Comparison of ENCODE assay signal across 25 cellular contexts in the genomic region with DNA sequence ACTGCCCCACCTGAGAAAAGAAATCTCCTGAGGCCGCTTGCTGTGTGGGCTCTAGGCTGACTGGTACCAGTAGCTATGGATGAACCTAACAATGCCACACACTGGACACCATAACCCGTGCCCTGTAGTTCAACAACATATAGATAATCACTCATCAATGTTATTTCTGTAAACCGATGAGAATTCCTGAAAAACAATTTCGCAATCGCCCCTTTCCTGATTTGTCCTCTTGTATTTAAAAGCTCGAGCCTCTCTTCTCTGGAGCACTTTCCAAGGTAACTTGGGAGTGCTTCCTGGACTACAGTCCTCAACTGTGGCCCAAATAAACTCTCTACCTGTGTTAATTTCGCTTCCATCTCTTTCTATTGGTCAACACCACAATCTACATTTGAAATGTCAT.
"Had no signal": no experiment of that assay in that cellular context is flagged by ENCODE, and none has a peak within 500 bp of the region (broad histone marks: within the 10 kb centered on the region; RNA-seq: fewer than 3 reads in every experiment).

No MANE protein-coding gene starts in this region.

- H3K9me3 ChIP-seq: lower lobe of right lung, thoracic aorta had no signal

- H3K4me3 ChIP-seq: breast epithelium, heart left ventricle, lower lobe of right lung, skin epidermis, thoracic aorta, upper lobe of left lung had no signal

- ATAC-seq: activated CD4-positive, CD25-positive, alpha-beta regulatory T cell treated with anti-CD3 and anti-CD28 coated beads, Interleukin-2, amount 50 U/mL, for 24 hours; activated naive CD8-positive, alpha-beta T cell treated with anti-CD3 and anti-CD28 coated beads, Interleukin-2, amount 50 U/mL, for 24 hours; esophagus mucosa; foreskin keratinocyte; heart left ventricle; lower lobe of right lung; sciatic nerve; stimulated activated naive CD8-positive, alpha-beta T cell treated with anti-CD3 and anti-CD28 coated beads, Interleukin-15, Interleukin-2, amounts not matched to agents 100 U/mL and 50 U/mL, for 24 hours had no signal

- H3K36me3 ChIP-seq: breast epithelium, heart left ventricle, lower lobe of right lung, thoracic aorta, upper lobe of left lung, WERI-Rb-1 had no signal

- H3K27ac ChIP-seq: breast epithelium, foreskin keratinocyte, heart left ventricle, lower lobe of right lung, skin epidermis, thoracic aorta, upper lobe of left lung, WERI-Rb-1 had no signal

- H3K27me3 ChIP-seq: breast epithelium, foreskin keratinocyte, heart left ventricle, upper lobe of left lung had no signal

- H3K4me1 ChIP-seq: breast epithelium had no signal

- DNase-seq: activated CD4-positive, alpha-beta memory T cell treated with anti-CD3 and anti-CD28 coated beads, Interleukin-2, amount 10 ng/mL, durations not matched to agents 7 days and 5 days; activated CD4-positive, alpha-beta T cell treated with anti-CD3 and anti-CD28 coated beads, Interleukin-2, amount 10 ng/mL, durations not matched to agents 24 days and 14 days; activated CD8-positive, alpha-beta memory T cell treated with anti-CD3 and anti-CD28 coated beads, Interleukin-2, amount 50 U/mL, for 48 hours; activated naive CD8-positive, alpha-beta T cell treated with anti-CD3 and anti-CD28 coated beads, Interleukin-2, amount 50 U/mL, for 24 hours; activated T-cell treated with anti-CD3 and anti-CD28 coated beads, Interleukin-2, amount 50 U/mL, for 24 hours; central memory CD4-positive, alpha-beta T cell; endodermal cell; foreskin keratinocyte; heart left ventricle; hypothalamus; immature natural killer cell; lower lobe of right lung; mesenchymal stem cell; stimulated activated CD4-positive, alpha-beta T cell treated with anti-CD3 and anti-CD28 coated beads, Interleukin-12 subunit alpha, Interleukin-12 subunit beta, amount 100 ng/mL, for 4 hours; stimulated activated CD4-positive, alpha-beta T cell treated with anti-CD3 and anti-CD28 coated beads, Interleukin-4, amount 100 ng/mL, for 1 hour; stimulated activated naive CD8-positive, alpha-beta T cell treated with anti-CD3 and anti-CD28 coated beads, Interleukin-15, Interleukin-2, amounts not matched to agents 100 U/mL and 50 U/mL, for 24 hours; T-helper 9 cell; WERI-Rb-1 had no signal
